Comparison of ENCODE assay signal across 8 cellular contexts in genomic region chr5:88883566-88884434, GRCh38. TPM values are rescaled to one million over a fixed set of nuclear protein-coding genes. Genes with fewer than 3 reads are reported as not detected.
DNase-seq lines count a peak whose midpoint lies in the region; ATAC-seq, FAIRE-seq and TF ChIP-seq lines count a peak whose summit lies in the region.

No MANE protein-coding gene starts in this region.

- H3K27me3 ChIP-seq in ACC112 (ENCODE audit: insufficient read depth, low read length) (no peaks in the 10 kb centered on the region), OCI-LY1 (ENCODE audit: insufficient read depth, low read length) (no peaks in the 10 kb centered on the region), K562 (ENCODE audit: control insufficient read depth in 2 of 2, insufficient read depth in 2 of 2, low read length in 2 of 2) (no peaks in the 10 kb centered on the region), hepatocyte (peaks cover 7% of the 10 kb centered on the region)

- H3K4me3 ChIP-seq in ACC112 (ENCODE audit: low read depth, low read length) (peak overlapping the region; percentile 82), GM12875 (ENCODE audit: low read depth, low read length) (peak overlapping the region; percentile 58), OCI-LY1 (ENCODE audit: low read depth, low read length, poor library complexity, severe bottlenecking) (peak overlapping the region; percentile 94), K562 (peak overlapping the region; percentile 55), hepatocyte (peak overlapping the region; percentile 74)

- FAIRE-seq in K562 (lab: Jason Lieb, UNC), result peak; percentile 63

- DNase-seq in K562 (ENCODE audit: extremely low read depth in 1 of 4, low spot score in 3 of 4), result peak; percentile 43 to 77 (median 52)
- DNase-seq in hepatocyte (ENCODE audit: low spot score), result peak; percentile 68
- peak; percentile 89 for DNase-seq in posterior vena cava (ENCODE audit: low spot score)

- H3K36me3 ChIP-seq in ACC112 (ENCODE audit: insufficient read depth, low read length), result no peaks in the 10 kb centered on the region
- H3K36me3 ChIP-seq in OCI-LY1 (ENCODE audit: insufficient read depth, low read length), result no peaks in the 10 kb centered on the region
- H3K36me3 ChIP-seq in K562 (ENCODE audit: control insufficient read depth, insufficient read depth, low read length), result 0 out of 3 replicates have a peak, but pooled peaks cover 6% of the 10 kb centered on the region
- no peaks in the 10 kb centered on the region for H3K36me3 ChIP-seq in hepatocyte (replicated peaks; ENCODE audit: insufficient read depth, low read depth)

- ATAC-seq in HG03280 (IDR thresholded peaks at IDR 0.05; ENCODE audit: unreplicated experiment) (peak; percentile 28), K562 (peak; percentile 49), HG03520 (IDR thresholded peaks at IDR 0.05; ENCODE audit: unreplicated experiment) (no peak)

- POLR2A ChIA-PET in K562 (lab: Yijun Ruan, JAX), result interaction anchor here (0.5 to 1.5 kb wide), 8 partner anchors 51 to 1697 kb away, joined by 3 to 4 read pairs (median 3); no protein-coding TSS in a partner anchor

- no peaks in the 10 kb centered on the region; the same call in 1 of the 2 replicates for H3F3A ChIP-seq in OCI-LY1 (ENCODE audit: insufficient read depth, low read length)

- H3K9ac ChIP-seq in OCI-LY1 (ENCODE audit: low read length) (peak overlapping the region; percentile 98), K562 (ENCODE audit: insufficient read depth in 1 of 2, low read depth in 2 of 2, low read length in 2 of 2) (peak overlapping the region; percentile 74 to 91)

- H3K4me2 ChIP-seq in OCI-LY1 (ENCODE audit: low read length), result peak overlapping the region; percentile 90
- peak overlapping the region; percentile 76 for H3K4me2 ChIP-seq in K562 (ENCODE audit: insufficient read depth, low read length)
- H3K4me2 ChIP-seq in hepatocyte, result peak overlapping the region; percentile 86

- no peak for TF ChIP-seq RAD21 in K562 (CRISPR knock-in tag; conservative IDR thresholded peaks at IDR 0.05 in 1 of 2, IDR thresholded peaks at IDR 0.05 in 1 of 2)

- H3K9me3 ChIP-seq in OCI-LY1 (ENCODE audit: low read length) (no peaks in the 10 kb centered on the region), K562 (replicated peaks; ENCODE audit: control insufficient read depth, insufficient read depth, low read depth, low read length) (no peaks in the 10 kb centered on the region), hepatocyte (ENCODE audit: low read depth) (no peaks in the 10 kb centered on the region)

- 3% methylated on average over 45 of the region's 49 CpGs for WGBS in K562 (ENCODE audit: insufficient coverage, low coverage, missing lambda C conversion rate)
- under 1% methylated on average over 46 of the region's 49 CpGs for WGBS in hepatocyte (ENCODE audit: low lambda C conversion rate, missing lambda C conversion rate)

- H3K27ac ChIP-seq in ACC112 (ENCODE audit: low read depth, low read length), result peak overlapping the region; percentile 77
- H3K27ac ChIP-seq in OCI-LY1 (ENCODE audit: low read depth, low read length, poor library complexity, severe bottlenecking), result peak overlapping the region; percentile 71
- H3K27ac ChIP-seq in K562 (ENCODE audit: extremely low read depth, low read depth, low read length), result peak overlapping the region; percentile 87
- H3K27ac ChIP-seq in hepatocyte, result peak overlapping the region; percentile 78

- H3K4me1 ChIP-seq in ACC112 (ENCODE audit: control insufficient read depth, insufficient read depth, low read length, unreplicated experiment), result peaks cover 20% of the 10 kb centered on the region
- peaks cover 67% of the 10 kb centered on the region for H3K4me1 ChIP-seq in OCI-LY1 (ENCODE audit: insufficient read depth, low read length, severe bottlenecking)
- peaks cover 3 to 8% of the 10 kb centered on the region in 2 experiments; a peak in 4 of 5 replicates for H3K4me1 ChIP-seq in K562 (replicated peaks in 1 of 2; ENCODE audit: control insufficient read depth in 2 of 2, insufficient read depth in 2 of 2, low read length in 2 of 2)
- H3K4me1 ChIP-seq in hepatocyte (ENCODE audit: insufficient read depth), result no peaks in the 10 kb centered on the region

- in situ Hi-C loops in K562 (cut with MboI), result no loop called here

- H2AFZ ChIP-seq in ACC112 (ENCODE audit: low read length, unreplicated experiment) (peak overlapping the region; percentile 62), OCI-LY1 (ENCODE audit: low read length) (no peak overlapping the region), K562 (ENCODE audit: low read depth, low read length) (peak overlapping the region; percentile 74), hepatocyte (peak overlapping the region; percentile 66)

- TF ChIP-seq POLR2A in K562 (conservative IDR thresholded peaks at IDR 0.05), result no peak

- BruUV-seq in K562 (replicated peaks; lab: Mats Ljungman, UMichigan), result TSS peak; percentile 88

- TF ChIP-seq CTCF in GM12875 (IDR thresholded peaks at IDR 0.05; ENCODE audit: borderline replicate concordance, insufficient read depth, low read depth, low read length), result 0 out of 2 replicates have a peak, but pooled peaks have one; percentile 14
- 0 out of 2 replicates have a peak, but pooled peaks have one; percentile 11 for TF ChIP-seq CTCF in OCI-LY1 (IDR thresholded peaks at IDR 0.05; ENCODE audit: low read length)
- 0 out of 6 replicates have a peak, but pooled peaks of 1 of the 3 experiments have one; percentile 3 for TF ChIP-seq CTCF in K562 (IDR thresholded peaks at IDR 0.05 in 2 of 3, conservative IDR thresholded peaks at IDR 0.05 in 1 of 3; ENCODE audit: insufficient read depth in 2 of 3, low read depth in 1 of 3, low read length in 3 of 3)
- no peak for TF ChIP-seq CTCF in hepatocyte (IDR thresholded peaks at IDR 0.05; ENCODE audit: poor library complexity)

- H3K79me2 ChIP-seq in ACC112 (ENCODE audit: control insufficient read depth, insufficient read depth, low read length, unreplicated experiment) (no peaks in the 10 kb centered on the region), OCI-LY1 (ENCODE audit: insufficient read depth, low read length) (peaks cover 40% of the 10 kb centered on the region), K562 (ENCODE audit: control insufficient read depth, insufficient read depth, low read length) (peaks cover 62% of the 10 kb centered on the region), hepatocyte (no peaks in the 10 kb centered on the region)

- no peaks in the 10 kb centered on the region for H3K9me1 ChIP-seq in K562 (ENCODE audit: control insufficient read depth, insufficient read depth, low read length)

- CTCF ChIA-PET in K562 (lab: Yijun Ruan, JAX; ENCODE audit: low intra/inter-chr PET ratio), result no interaction called here

- H3K9me2 ChIP-seq in OCI-LY1 (ENCODE audit: low read depth, low read length) (no peaks in the 10 kb centered on the region), hepatocyte (replicated peaks; ENCODE audit: insufficient read depth) (no peaks in the 10 kb centered on the region)

- H4K20me1 ChIP-seq in OCI-LY1 (ENCODE audit: insufficient read depth, low read length) (no peaks in the 10 kb centered on the region), K562 (replicated peaks; ENCODE audit: control insufficient read depth, insufficient read depth, low read length) (no peaks in the 10 kb centered on the region), hepatocyte (ENCODE audit: insufficient read depth, poor library complexity, severe bottlenecking) (no peaks in the 10 kb centered on the region)

- no peak for TF ChIP-seq EP300 in K562 (IDR thresholded peaks at IDR 0.05; ENCODE audit: low read length)

- intact Hi-C loops in K562 (cut with micrococcal nuclease) (loop anchor here (2.0 to 10.0 kb wide), 6 partner anchors 41 to 1524 kb away; partner anchors contain the start of gene CETN3), posterior vena cava (cut with DNase I) (loop anchor here in 1 of 2 donors (5.0 to 10.0 kb wide), 2 partner anchors 49 to 96 kb away; no protein-coding TSS in a partner anchor)

TF ChIP-seq in K562, 482 proteins besides CTCF, POLR2A, EP300 and RAD21 (continues in another document):
- peak; percentile 63; the same call in 1 of the 2 replicates for TF ChIP-seq KAT7 (CRISPR knock-in tag; IDR thresholded peaks at IDR 0.05; ENCODE audit: borderline replicate concordance)
- no peak for TF ChIP-seq ATF1 (CRISPR knock-in tag; IDR thresholded peaks at IDR 0.05)
- peak; percentile 41 for TF ChIP-seq ATF1 (tag; IDR thresholded peaks at IDR 0.05)
- no peak for TF ChIP-seq ZNF140 (CRISPR knock-in tag; IDR thresholded peaks at IDR 0.05)

RNA-seq across cellular contexts. Expression of gene MEF2C, which starts 0.8 kb away (rescaled TPM):
- 52.4 and 139 TPM in 2 replicates for total RNA-seq in K562 (2011; cell fraction: chromatin; rRNA removed; ENCODE audit: low replicate concordance)
- total RNA-seq in K562 (2011; cell fraction: nucleolus; rRNA removed), result 18.3 and 23.4 TPM in 2 replicates
- 41.7 and 68.3 TPM in 2 replicates for total RNA-seq in K562 (2011; cell fraction: nucleoplasm; rRNA removed)
- total RNA-seq in K562 (2014; rRNA removed) (47.6 and 50.1 TPM in 2 replicates), K562 (2014; rRNA removed; fragmentation: Illumina TruSeq; extraction: Trizol) (62.4 and 74.7 TPM in 2 replicates), K562 (2015; rRNA removed; fragmentation: Illumina TruSeq; extraction: Trizol) (52.6 and 58.3 TPM in 2 replicates), K562 (2021) (56.5 and 64.5 TPM in 2 replicates), hepatocyte (11.0 and 14.6 TPM in 2 replicates), posterior vena cava (10 to 100 TPM; 86.7 to 94.1 TPM)
- polyA plus RNA-seq in K562 (2011; rRNA removed) (35.4 and 37.6 TPM in 2 replicates), K562 (2014; fragmentation: Illumina TruSeq; extraction: Trizol) (62.3 and 67.8 TPM in 2 replicates), K562 (2014; fragmentation: Nextera tagmentation; extraction: Ambion mirVana) (10 to 100 TPM; 48.2 to 66.3 TPM), K562 (2014; rRNA removed) (25.1 and 28.8 TPM in 2 replicates), hepatocyte (5.9 and 6.0 TPM in 2 replicates)
- polyA plus RNA-seq in K562 (2011; cell fraction: cytosol; rRNA removed), result 57.3 and 69.3 TPM in 2 replicates
- 45.1 and 48.9 TPM in 2 replicates for polyA plus RNA-seq in K562 (2011; cell fraction: nucleus; rRNA removed)
- polyA plus RNA-seq in K562 (2012), result 25.7 and 46.6 TPM in 2 replicates
- 181 and 196 TPM in 2 replicates for polyA minus RNA-seq in K562 (2011; rRNA and poly(A)+ RNA removed)
- 45.1 and 47.7 TPM in 2 replicates for polyA minus RNA-seq in K562 (2011; cell fraction: cytosol; rRNA and poly(A)+ RNA removed)
- polyA minus RNA-seq in K562 (2011; cell fraction: nucleus; rRNA and poly(A)+ RNA removed), result 97.3 and 153 TPM in 2 replicates
